In the genomic region with DNA sequence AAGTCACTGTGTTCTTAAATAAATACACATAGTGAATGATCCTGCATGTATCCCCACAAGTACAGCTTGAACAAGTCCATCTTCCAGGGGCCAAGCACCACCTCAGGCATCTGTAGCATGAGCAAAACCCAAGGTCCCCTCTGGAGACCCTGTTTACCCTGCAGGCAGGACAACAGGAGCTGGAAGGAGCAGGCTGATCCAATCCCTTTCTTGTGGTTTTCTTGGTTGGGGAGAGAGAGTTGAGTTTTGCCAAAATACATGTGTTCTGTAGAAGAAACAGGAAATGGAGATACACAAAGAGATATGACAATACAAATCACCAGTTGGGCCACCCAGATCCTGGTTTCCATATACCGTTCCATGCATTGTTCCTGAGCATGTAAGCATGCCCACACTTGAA, we compare ENCODE assay signal across 25 cellular contexts.
"Had no signal": no experiment of that assay in that cellular context is flagged by ENCODE, and none has a peak within 500 bp of the region (broad histone marks: within the 10 kb centered on the region; RNA-seq: fewer than 3 reads in every experiment).

No MANE protein-coding gene starts in this region.

- H3K9me3 ChIP-seq: breast epithelium, right atrium auricular region, stomach, thyroid gland, upper lobe of left lung, vagina had no signal

- DNase-seq: activated CD4-positive, alpha-beta T cell treated with anti-CD3 and anti-CD28 coated beads for 48 hours; activated CD8-positive, alpha-beta memory T cell treated with anti-CD3 and anti-CD28 coated beads for 24 hours; activated effector memory CD4-positive, alpha-beta T cell treated with anti-CD3 and anti-CD28 coated beads, Interleukin-2, amount 50 U/mL, for 16 hours; activated naive CD4-positive, alpha-beta T cell treated with anti-CD3 and anti-CD28 coated beads, Interleukin-2, amount 50 U/mL, for 16 hours; endodermal cell; foreskin fibroblast; heart right ventricle; natural killer cell; stimulated activated CD4-positive, alpha-beta T cell treated with anti-CD3 and anti-CD28 coated beads, Interleukin-15, amount 100 ng/mL, for 24 hours; stimulated activated CD4-positive, alpha-beta T cell treated with anti-CD3 and anti-CD28 coated beads, Interleukin-2, amount 100 ng/mL, for 24 hours; stimulated activated naive B cell treated with anti-CD40 and anti-IgM and Interleukin-4, amounts not matched to agents 10 μg/mL and 1 μg/mL and 100 μg/mL, for 72 hours; stomach; T1000; thyroid gland; upper lobe of left lung; WERI-Rb-1 had no signal

- H3K36me3 Mint-ChIP-seq: natural killer cell had no signal

- H3K27ac Mint-ChIP-seq: activated T-helper 1 cell treated with anti-CD3 and anti-CD28 coated beads, Interleukin-12 subunit alpha, Interleukin-12 subunit beta, Interleukin-2, Interleukin-4 antibody, amounts not matched to agents 30 ng/mL and 10 ng/mL and 1 ng/mL, durations not matched to agents 14 hours and 24 hours and 36 hours; dendritic cell treated with granulocyte-macrophage colony-stimulating factor and Interleukin-4, amounts not matched to agents 40 ng/mL and 50 ng/mL, for 4 days; endodermal cell; mesothelial cell of epicardium; natural killer cell; stimulated activated naive B cell treated with anti-CD40 and anti-IgM and Interleukin-4, amounts not matched to agents 10 μg/mL and 1 μg/mL and 100 μg/mL, for 72 hours had no signal

- H3K9me3 Mint-ChIP-seq: central memory CD8-positive, alpha-beta T cell; dendritic cell treated with granulocyte-macrophage colony-stimulating factor and Interleukin-4, amounts not matched to agents 40 ng/mL and 50 ng/mL, for 4 days had no signal

- H3K27ac ChIP-seq: breast epithelium, heart right ventricle, right atrium auricular region, stomach, thyroid gland, upper lobe of left lung, vagina, WERI-Rb-1 had no signal

- H3K4me1 Mint-ChIP-seq: natural killer cell; stimulated activated naive B cell treated with anti-CD40 and anti-IgM and Interleukin-4, amounts not matched to agents 10 μg/mL and 1 μg/mL and 100 μg/mL, for 72 hours had no signal

- H3K36me3 ChIP-seq: breast epithelium, heart right ventricle, right atrium auricular region, stomach, thyroid gland, upper lobe of left lung, vagina, WERI-Rb-1 had no signal

- H3K4me3 Mint-ChIP-seq: activated T-helper 1 cell treated with anti-CD3 and anti-CD28 coated beads, Interleukin-12 subunit alpha, Interleukin-12 subunit beta, Interleukin-2, Interleukin-4 antibody, amounts not matched to agents 30 ng/mL and 10 ng/mL and 1 ng/mL, durations not matched to agents 14 hours and 24 hours and 36 hours; central memory CD8-positive, alpha-beta T cell; dendritic cell treated with granulocyte-macrophage colony-stimulating factor and Interleukin-4, amounts not matched to agents 40 ng/mL and 50 ng/mL, for 4 days; endodermal cell; mesothelial cell of epicardium; natural killer cell; stimulated activated naive B cell treated with anti-CD40 and anti-IgM and Interleukin-4, amounts not matched to agents 10 μg/mL and 1 μg/mL and 100 μg/mL, for 72 hours had no signal

- H3K4me1 ChIP-seq: breast epithelium, heart right ventricle, right atrium auricular region, thyroid gland, vagina had no signal

- H3K4me3 ChIP-seq: breast epithelium, heart right ventricle, right atrium auricular region, stomach, thyroid gland, upper lobe of left lung, vagina had no signal

- H3K27me3 Mint-ChIP-seq: central memory CD8-positive, alpha-beta T cell; dendritic cell treated with granulocyte-macrophage colony-stimulating factor and Interleukin-4, amounts not matched to agents 40 ng/mL and 50 ng/mL, for 4 days had no signal

- ATAC-seq: activated CD4-positive, CD25-positive, alpha-beta regulatory T cell treated with anti-CD3 and anti-CD28 coated beads, Interleukin-2, amount 50 U/mL, for 24 hours; esophagus mucosa; heart right ventricle; stimulated activated naive B cell treated with anti-CD40 and anti-IgM and Interleukin-4, amounts not matched to agents 10 μg/mL and 1 μg/mL and 100 μg/mL, for 72 hours had no signal

- H3K27me3 ChIP-seq: breast epithelium, right atrium auricular region, stomach, thyroid gland, upper lobe of left lung, vagina had no signal
